2 cellular contexts compared by ENCODE assay signal in the genomic region with DNA sequence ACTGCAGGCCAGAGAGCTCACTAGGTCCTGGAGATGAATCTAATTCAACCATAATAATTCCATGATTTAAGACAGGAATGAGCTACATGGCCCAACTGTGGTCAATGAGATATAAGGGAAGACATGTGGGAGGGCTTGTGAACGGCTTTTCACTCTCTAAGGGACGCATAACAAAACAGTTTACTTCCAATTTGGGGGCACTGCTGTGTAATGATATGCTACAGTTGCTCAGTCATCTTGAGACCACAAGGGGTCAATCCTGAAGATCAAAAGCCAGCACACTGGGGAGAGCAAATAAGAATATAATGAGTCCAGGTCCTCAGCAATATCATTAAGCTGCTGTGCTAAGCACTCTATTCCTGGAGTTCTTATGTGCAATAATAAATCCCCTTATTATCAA. TPM values are rescaled to one million over a fixed set of nuclear protein-coding genes. Genes with fewer than 3 reads are reported as not detected.
"Had no signal": no experiment of that assay in that cellular context is flagged by ENCODE, and none has a peak within 500 bp of the region (broad histone marks: within the 10 kb centered on the region; RNA-seq: fewer than 3 reads in every experiment).

No MANE protein-coding gene starts in this region.

RNA-seq across cellular contexts. Expression of a gene that starts 46.6 kb away (rescaled TPM):
- total RNA-seq: ascending aorta, Right ventricle myocardium superior had no signal
